In genomic region chr10:30811665-30812017, GRCh38 we compare ENCODE assay signal across 16 cellular contexts.
DNase-seq lines count a peak whose midpoint lies in the region; ATAC-seq and TF ChIP-seq lines count a peak whose summit lies in the region.
"Had no signal": no experiment of that assay in that cellular context is flagged by ENCODE, and none has a peak within 500 bp of the region (broad histone marks: within the 10 kb centered on the region; RNA-seq: fewer than 3 reads in every experiment).

No MANE protein-coding gene starts in this region.

- no peak for TF ChIP-seq CTCF in coronary artery (IDR thresholded peaks at IDR 0.05)

- intact Hi-C loops in Right ventricle myocardium superior (cut with DNase I) (no loop called here), right cardiac atrium (cut with DNase I) (no loop called here), aorta (cut with DNase I) (loop anchor here in 1 of 2 donors (10.0 kb wide), 1 partner anchor 163 kb away; no protein-coding TSS in a partner anchor)
- intact Hi-C loops in naive thymus-derived CD4-positive, alpha-beta T cell (cut with micrococcal nuclease): no loop called here

- CTCF ChIA-PET in naive thymus-derived CD4-positive, alpha-beta T cell (lab: Charles Lee): interaction anchor here (2.8 kb wide), 1 partner anchor 27 kb away, joined by 17 read pairs; no protein-coding TSS in a partner anchor

- 46% methylated on average over 12 of the region's 12 CpGs for WGBS in right cardiac atrium
- WGBS in aorta, 2 donors: 27 to 28% methylated on average over 12 of the region's 12 CpGs

- H3K27ac ChIP-seq in right cardiac atrium (ENCODE audit: low read length): no peak overlapping the region
- H3K27ac ChIP-seq in coronary artery: peak overlapping the region; percentile 42 to 89
- no peak overlapping the region for H3K27ac ChIP-seq in naive thymus-derived CD4-positive, alpha-beta T cell (ENCODE audit: low read depth, low read length)
- H3K27ac ChIP-seq in aorta (ENCODE audit: low read depth in 1 of 2, low read length in 2 of 2): peak overlapping the region; percentile 2 to 85
- H3K27ac ChIP-seq: neural progenitor cell had no signal

- POLR2A ChIA-PET in naive thymus-derived CD4-positive, alpha-beta T cell (lab: Charles Lee): interaction anchor here (0.7 to 3.0 kb wide), 7 partner anchors 13 to 997 kb away, joined by 3 to 20 read pairs (median 3); no protein-coding TSS in a partner anchor

- no peak for DNase-seq in Right ventricle myocardium superior
- DNase-seq in right cardiac atrium: no peak
- DNase-seq in coronary artery (ENCODE audit: low spot score): no peak
- DNase-seq in naive thymus-derived CD4-positive, alpha-beta T cell: peak in 5 of 9 donors; percentile 13 to 50 (median 37)
- DNase-seq in aorta: no peak
- DNase-seq in CD1c-positive myeloid dendritic cell (ENCODE audit: extremely low spot score): no peak
- DNase-seq in superior temporal gyrus (ENCODE audit: extremely low spot score): no peak
- DNase-seq: activated CD4-positive, CD25-positive, alpha-beta regulatory T cell treated with anti-CD3 and anti-CD28 coated beads, Interleukin-2, amount 50 U/mL, for 72 hours; amniotic stem cell; erythroblast; NCI-H1105 treated with DMSO at 0.1 percent for 48 hours; NCI-H82; stimulated activated CD4-positive, alpha-beta T cell treated with anti-CD3 and anti-CD28 coated beads, Interleukin-4, amount 100 ng/mL, for 24 hours had no signal

- H3K9me3 Mint-ChIP-seq in naive thymus-derived CD4-positive, alpha-beta T cell: no peaks in the 10 kb centered on the region
- H3K9me3 Mint-ChIP-seq: neural progenitor cell had no signal

- no peaks in the 10 kb centered on the region for H3K36me3 Mint-ChIP-seq in naive thymus-derived CD4-positive, alpha-beta T cell
- H3K36me3 Mint-ChIP-seq: neural progenitor cell had no signal

- H3K27ac Mint-ChIP-seq in naive thymus-derived CD4-positive, alpha-beta T cell: peak overlapping the region; percentile 21 to 84 (median 75)
- H3K27ac Mint-ChIP-seq: neural progenitor cell had no signal

- H3K4me3 ChIP-seq in right cardiac atrium (ENCODE audit: low read length) (no peak overlapping the region), coronary artery (no peak overlapping the region), aorta (ENCODE audit: low read length in 2 of 2) (no peak overlapping the region)
- H3K4me3 ChIP-seq in naive thymus-derived CD4-positive, alpha-beta T cell (ENCODE audit: low read length): no peak overlapping the region
- H3K4me3 ChIP-seq: neural progenitor cell had no signal

- peak overlapping the region in 8 of 10 donors; percentile 24 to 64 (median 55) for H3K4me3 Mint-ChIP-seq in naive thymus-derived CD4-positive, alpha-beta T cell

- no peaks in the 10 kb centered on the region for H3K27me3 Mint-ChIP-seq in naive thymus-derived CD4-positive, alpha-beta T cell

- H3K9me3 ChIP-seq in right cardiac atrium (ENCODE audit: control insufficient read depth, low read length) (no peaks in the 10 kb centered on the region), aorta (ENCODE audit: control insufficient read depth, low read length) (no peaks in the 10 kb centered on the region)
- H3K9me3 ChIP-seq in naive thymus-derived CD4-positive, alpha-beta T cell (ENCODE audit: control insufficient read depth in 2 of 3, low read length in 3 of 3): no peaks in the 10 kb centered on the region

- H3K36me3 ChIP-seq in naive thymus-derived CD4-positive, alpha-beta T cell (ENCODE audit: control insufficient read depth in 2 of 3, insufficient read depth in 3 of 3, low read length in 3 of 3): no peaks in the 10 kb centered on the region
- H3K36me3 ChIP-seq in aorta (ENCODE audit: control insufficient read depth in 1 of 2, insufficient read depth in 2 of 2, low read length in 1 of 2): no peaks in the 10 kb centered on the region
- H3K36me3 ChIP-seq: neural progenitor cell had no signal

- H3K4me1 ChIP-seq in right cardiac atrium (ENCODE audit: control insufficient read depth, insufficient read depth, low read length) (peaks cover 13% of the 10 kb centered on the region), aorta (ENCODE audit: control insufficient read depth in 1 of 2, insufficient read depth in 2 of 2, low read length in 2 of 2) (peaks cover 6% of the 10 kb centered on the region in 2 donors)
- H3K4me1 ChIP-seq in naive thymus-derived CD4-positive, alpha-beta T cell (ENCODE audit: control insufficient read depth in 2 of 2, insufficient read depth in 2 of 2, low read length in 2 of 2): peaks cover 0 to 7% of the 10 kb centered on the region in 2 donors

- peak; percentile 32 for ATAC-seq in Right ventricle myocardium superior (ENCODE audit: poor library complexity)
- no peak for ATAC-seq in right cardiac atrium
- ATAC-seq in naive thymus-derived CD4-positive, alpha-beta T cell: peak; percentile 32
- ATAC-seq in aorta (ENCODE audit: low FRiP score): peak; percentile 39
- no peak for ATAC-seq in GM19455 (IDR thresholded peaks at IDR 0.05; ENCODE audit: unreplicated experiment)
- ATAC-seq: SK-N-SH treated with all-trans-retinoic acid at 6 μM for 48 hours had no signal

- H3K27me3 ChIP-seq in right cardiac atrium (ENCODE audit: control insufficient read depth, insufficient read depth) (no peaks in the 10 kb centered on the region), aorta (ENCODE audit: control insufficient read depth in 1 of 2, insufficient read depth in 2 of 2, low read length in 1 of 2) (no peaks in the 10 kb centered on the region)
- H3K27me3 ChIP-seq in naive thymus-derived CD4-positive, alpha-beta T cell (ENCODE audit: control insufficient read depth in 2 of 2, insufficient read depth in 2 of 2, low read length in 2 of 2): no peaks in the 10 kb centered on the region
- H3K27me3 ChIP-seq: neural progenitor cell had no signal

- peaks cover 20 to 35% (median 31%) of the 10 kb centered on the region in 7 donors for H3K4me1 Mint-ChIP-seq in naive thymus-derived CD4-positive, alpha-beta T cell

Comparison
In these comparisons a context has a peak if more than half of its experiments do, and no peak if none do; other contexts are left out.
1. ATAC-seq: peak in Right ventricle myocardium superior (single experiment), naive thymus-derived CD4-positive, alpha-beta T cell (single experiment) and aorta (single experiment); none in right cardiac atrium (0 of 2) and GM19455 (single experiment).
2. DNase-seq: peak in naive thymus-derived CD4-positive, alpha-beta T cell (5 of 9); none in Right ventricle myocardium superior (single experiment), right cardiac atrium (0 of 3), coronary artery (single experiment), aorta (0 of 2), CD1c-positive myeloid dendritic cell (single experiment) and superior temporal gyrus (single experiment).
3. H3K27ac ChIP-seq: peak in coronary artery (2 of 2) and aorta (2 of 2); none in right cardiac atrium (single experiment) and naive thymus-derived CD4-positive, alpha-beta T cell (single experiment).